In the genomic region with DNA sequence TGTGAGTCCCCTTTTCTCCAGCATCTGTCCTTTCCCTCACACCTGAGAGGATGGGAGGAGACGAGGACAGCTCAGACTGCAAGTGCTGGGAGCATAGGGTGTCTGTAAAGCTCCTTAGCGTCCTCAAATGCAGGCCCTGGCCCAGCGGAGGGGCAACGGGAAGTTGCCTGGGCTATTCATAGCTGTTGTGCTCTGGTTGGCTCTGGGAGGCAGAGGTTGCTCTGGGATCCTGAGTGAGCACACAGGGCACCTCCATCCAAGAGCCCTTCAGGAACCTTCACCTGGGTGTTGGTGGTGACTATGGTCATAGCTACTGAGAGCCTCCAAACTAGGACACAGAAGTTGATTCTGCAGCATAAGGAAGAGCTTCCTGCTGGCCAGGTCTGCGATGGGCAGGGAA, we compare ENCODE assay signal across 10 cellular contexts. TPM values are rescaled to one million over a fixed set of nuclear protein-coding genes. Genes with fewer than 3 reads are reported as not detected.
DNase-seq lines count a peak whose midpoint lies in the region; ATAC-seq and TF ChIP-seq lines count a peak whose summit lies in the region.
"Had no signal": no experiment of that assay in that cellular context is flagged by ENCODE, and none has a peak within 500 bp of the region (broad histone marks: within the 10 kb centered on the region; RNA-seq: fewer than 3 reads in every experiment).

No MANE protein-coding gene starts in this region.

- H3K4me3 ChIP-seq in HUES48 (ENCODE audit: low read depth, low read length) (no peak overlapping the region), testis (no peak overlapping the region), Caco-2 (ENCODE audit: low read depth, low read length) (no peak overlapping the region)
- H3K4me3 ChIP-seq: adrenal gland had no signal

- H3K36me3 ChIP-seq in HUES48 (ENCODE audit: control insufficient read depth, insufficient read depth, low read length) (no peaks in the 10 kb centered on the region), testis (ENCODE audit: low read depth, missing control alignments) (no peaks in the 10 kb centered on the region), Caco-2 (ENCODE audit: control insufficient read depth, insufficient read depth, low read length) (no peaks in the 10 kb centered on the region)
- H3K36me3 ChIP-seq: adrenal gland had no signal

- H3K9me3 Mint-ChIP-seq in osteocyte (ENCODE audit: unreplicated experiment) (no peaks in the 10 kb centered on the region), Caco-2 (ENCODE audit: unreplicated experiment) (no peaks in the 10 kb centered on the region)

- BruUV-seq in Caco-2 (replicated peaks; lab: Mats Ljungman, UMichigan) = no TSS peak

- POLR2A ChIA-PET in Caco-2 (lab: Charles Lee) = no interaction called here

- TF ChIP-seq POLR2A in testis (IDR thresholded peaks at IDR 0.05) = no peak

- H3K4me1 Mint-ChIP-seq in osteocyte (ENCODE audit: unreplicated experiment) (peaks cover 48% of the 10 kb centered on the region), Caco-2 (ENCODE audit: low read depth, unreplicated experiment) (no peaks in the 10 kb centered on the region)

- ATAC-seq in GM18907 (IDR thresholded peaks at IDR 0.05; ENCODE audit: unreplicated experiment) = peak; percentile 6

- peak overlapping the region; percentile 67 for H3K27ac Mint-ChIP-seq in osteocyte (ENCODE audit: unreplicated experiment)
- no peak overlapping the region for H3K27ac Mint-ChIP-seq in Caco-2 (ENCODE audit: unreplicated experiment)

- H3K36me3 Mint-ChIP-seq in osteocyte (ENCODE audit: unreplicated experiment) = no peaks in the 10 kb centered on the region
- no peaks in the 10 kb centered on the region for H3K36me3 Mint-ChIP-seq in Caco-2 (ENCODE audit: insufficient read depth, unreplicated experiment)

- no peaks in the 10 kb centered on the region for H3K27me3 Mint-ChIP-seq in osteocyte (ENCODE audit: unreplicated experiment)
- H3K27me3 Mint-ChIP-seq in Caco-2 (ENCODE audit: insufficient read depth, unreplicated experiment) = peaks cover 5% of the 10 kb centered on the region

- no peaks in the 10 kb centered on the region for H3K27me3 ChIP-seq in HUES48 (ENCODE audit: control insufficient read depth, insufficient read depth, low read length)
- no peaks in the 10 kb centered on the region for H3K27me3 ChIP-seq in testis
- H3K27me3 ChIP-seq in Caco-2 (replicated peaks; ENCODE audit: control insufficient read depth, insufficient read depth, low read length) = no peaks in the 10 kb centered on the region

- no peak overlapping the region for H3K9ac ChIP-seq in HUES48 (ENCODE audit: low read depth, low read length)

- CTCF ChIA-PET in Caco-2 (lab: Charles Lee) = no interaction called here

- H3K9me3 ChIP-seq in HUES48 (ENCODE audit: control insufficient read depth, insufficient read depth, low read length) (no peaks in the 10 kb centered on the region), testis (no peaks in the 10 kb centered on the region), Caco-2 (no peaks in the 10 kb centered on the region)
- H3K9me3 ChIP-seq: adrenal gland had no signal

- intact Hi-C loops in testis (cut with DNase I; ENCODE audit: low total_unique reads) = no loop called here
- intact Hi-C loops in Caco-2 (cut with micrococcal nuclease; ENCODE audit: unreplicated experiment) = no loop called here

- peak overlapping the region; percentile 20 for H3K27ac ChIP-seq in HUES48 (ENCODE audit: low read depth, low read length)
- H3K27ac ChIP-seq in testis = no peak overlapping the region
- H3K27ac ChIP-seq: adrenal gland had no signal

- DNase-seq in UCSD-AML1 (lab: John Stamatoyannopoulos, UW; ENCODE audit: unreplicated experiment) (peak; percentile 48), osteocyte (ENCODE audit: extremely low spot score, unreplicated experiment) (no peak), testis (no peak), Caco-2 (no peak), cerebellar cortex (ENCODE audit: low spot score) (no peak)
- DNase-seq: glutamatergic neuron had no signal

- H3K4me1 ChIP-seq in HUES48 (ENCODE audit: control insufficient read depth, insufficient read depth, low read length) = 0 out of 2 replicates have a peak, but pooled peaks cover under 1% of the 10 kb centered on the region
- no peaks in the 10 kb centered on the region for H3K4me1 ChIP-seq in testis
- H3K4me1 ChIP-seq in Caco-2 = no peaks in the 10 kb centered on the region
- H3K4me1 ChIP-seq: adrenal gland had no signal

- H3K4me3 Mint-ChIP-seq in osteocyte (ENCODE audit: unreplicated experiment) (no peak overlapping the region), Caco-2 (ENCODE audit: unreplicated experiment) (no peak overlapping the region)

- TF ChIP-seq CTCF in osteocyte (IDR thresholded peaks at IDR 0.05) = no peak
- TF ChIP-seq CTCF in testis (IDR thresholded peaks at IDR 0.05) = no peak
- TF ChIP-seq CTCF in Caco-2 (IDR thresholded peaks at IDR 0.05; ENCODE audit: insufficient read depth in 1 of 2, low read depth in 1 of 2, low read length in 1 of 2, severe bottlenecking in 1 of 2, unreplicated experiment in 1 of 2) = no peak

- WGBS in testis, 2 donors = 75 to 82% methylated on average over 4 to 5 of the region's 5 CpGs

RNA-seq across cellular contexts. Expression of a gene that starts 2.6 kb away (rescaled TPM):
- 1.2 and 1.7 TPM in 2 replicates for total RNA-seq in osteocyte
- total RNA-seq in testis = under 1 TPM in 1 of 2 donors, not detected in 1; 0.31 TPM
- polyA plus RNA-seq in testis (ENCODE audit: insufficient read depth, low read depth, low replicate concordance) = 1.6 TPM
- not detected in 2 replicates for total RNA-seq in Caco-2 (2022)
- total RNA-seq: adrenal gland, SK-MEL-5 had no signal

RNA-seq across cellular contexts. Expression of a gene that starts 41.4 kb away (rescaled TPM):
- total RNA-seq in osteocyte = 0.39 and 0.73 TPM in 2 replicates
- total RNA-seq in testis = 1 to 10 TPM in 1 of 2 donors, under 1 TPM in 1; 0.63 to 1.2 TPM
- polyA plus RNA-seq in testis (ENCODE audit: insufficient read depth, low read depth, low replicate concordance) = 0.80 TPM
- not detected in 2 replicates for total RNA-seq in Caco-2 (2022)
- total RNA-seq: adrenal gland had no signal
- polyA plus RNA-seq: adrenal gland had no signal
